8 cellular contexts compared by ENCODE assay signal in genomic region chr4:140151700-140152014, GRCh38. TPM values are rescaled to one million over a fixed set of nuclear protein-coding genes. Genes with fewer than 3 reads are reported as not detected.
DNase-seq lines count a peak whose midpoint lies in the region; ATAC-seq and TF ChIP-seq lines count a peak whose summit lies in the region.

No MANE protein-coding gene starts in this region.

- peak overlapping the region; percentile 93 for H3K27ac Mint-ChIP-seq in WTC11

- no peaks in the 10 kb centered on the region for H3K27me3 ChIP-seq in ACC112 (ENCODE audit: insufficient read depth, low read length)
- no peaks in the 10 kb centered on the region for H3K27me3 ChIP-seq in HAP-1 (ENCODE audit: low read depth)
- H3K27me3 ChIP-seq in ectodermal cell (ENCODE audit: control insufficient read depth, insufficient read depth, low read length, poor library complexity, severe bottlenecking), result no peaks in the 10 kb centered on the region
- H3K27me3 ChIP-seq in right lobe of liver, result no peaks in the 10 kb centered on the region

- peak overlapping the region; percentile 69 for H3K27ac ChIP-seq in ACC112 (ENCODE audit: low read depth, low read length)
- peak overlapping the region; percentile 98 for H3K27ac ChIP-seq in ectodermal cell (ENCODE audit: insufficient read depth, low read depth, low read length, poor library complexity, severe bottlenecking)
- H3K27ac ChIP-seq in right lobe of liver, result peak overlapping the region; percentile 90 to 96 (median 96)

- intact Hi-C loops in right lobe of liver (cut with DNase I), result no loop called here

- peak overlapping the region; percentile 98 for H3K4me3 Mint-ChIP-seq in WTC11

- TF ChIP-seq CTCF in WTC11 (IDR thresholded peaks at IDR 0.05) (no peak), right lobe of liver (IDR thresholded peaks at IDR 0.05) (no peak)

- no peaks in the 10 kb centered on the region for H3K79me2 ChIP-seq in ACC112 (ENCODE audit: control insufficient read depth, insufficient read depth, low read length, unreplicated experiment)

- peak overlapping the region; percentile 95 for H3K4me3 ChIP-seq in ACC112 (ENCODE audit: low read depth, low read length)
- H3K4me3 ChIP-seq in HAP-1, result peak overlapping the region; percentile 53
- peak overlapping the region; percentile 69 for H3K4me3 ChIP-seq in ectodermal cell (ENCODE audit: insufficient read depth, low read depth, low read length)
- peak overlapping the region; percentile 78 to 84 (median 82) for H3K4me3 ChIP-seq in right lobe of liver

- no peaks in the 10 kb centered on the region for H3K9me3 Mint-ChIP-seq in WTC11

- no peaks in the 10 kb centered on the region for H3K4me1 ChIP-seq in ACC112 (ENCODE audit: control insufficient read depth, insufficient read depth, low read length, unreplicated experiment)
- H3K4me1 ChIP-seq in HAP-1, result no peaks in the 10 kb centered on the region
- H3K4me1 ChIP-seq in ectodermal cell (ENCODE audit: control insufficient read depth, insufficient read depth, low read length), result peaks cover 18% of the 10 kb centered on the region
- peaks cover 4 to 35% (median 8%) of the 10 kb centered on the region in 4 donors for H3K4me1 ChIP-seq in right lobe of liver

- peaks cover 6% of the 10 kb centered on the region; the same call in 1 of the 2 replicates for H3K27me3 Mint-ChIP-seq in WTC11 (ENCODE audit: low read depth)

- H3K9me3 ChIP-seq in HAP-1 (no peaks in the 10 kb centered on the region), ectodermal cell (ENCODE audit: control insufficient read depth, low read length) (no peaks in the 10 kb centered on the region), right lobe of liver (no peaks in the 10 kb centered on the region)

- in situ Hi-C loops in HAP-1 (cut with MboI; ENCODE audit: low sequenced_read_pairs), result loop anchor here (5.0 to 10.0 kb wide), 4 partner anchors 101 to 173 kb away; no protein-coding TSS in a partner anchor

- POLR2A ChIA-PET in WTC11 (lab: Charles Lee), result interaction anchor here (0.6 to 3.3 kb wide), 7 partner anchors 86 to 390 kb away, joined by 3 to 17 read pairs (median 6); no protein-coding TSS in a partner anchor

- 0% methylated on average over 10 to 11 of the region's 11 CpGs for WGBS in ectodermal cell, 2 experiments
- WGBS in right lobe of liver (ENCODE audit: insufficient coverage, low coverage, low lambda C conversion rate, missing lambda C conversion rate), result 0% methylated on average over 10 of the region's 11 CpGs

- peak; percentile 93 to 95 for DNase-seq in HAP-1 (ENCODE audit: low spot score in 2 of 2)
- DNase-seq in NCI-H446 (lab: John Stamatoyannopoulos, UW), result peak; percentile 90 to 92
- peak; percentile 82 for DNase-seq in WTC11 (ENCODE audit: low spot score)
- peak; percentile 86 to 93 (median 91) for DNase-seq in right lobe of liver
- peak; percentile 27 for DNase-seq in stimulated activated CD8-positive, alpha-beta memory T cell treated with anti-CD3 and anti-CD28 coated beads, Interleukin-15, amount 100 ng/mL, for 1 hour (ENCODE audit: low read depth)

- CTCF ChIA-PET in WTC11 (lab: Charles Lee), result interaction anchor here (2.7 kb wide), 1 partner anchor 101 kb away, joined by 12 read pairs; no protein-coding TSS in a partner anchor

- no peaks in the 10 kb centered on the region for H3K36me3 Mint-ChIP-seq in WTC11

- peaks cover 33% of the 10 kb centered on the region for H3K4me1 Mint-ChIP-seq in WTC11

- peak; percentile 22 for TF ChIP-seq POLR2A in right lobe of liver (IDR thresholded peaks at IDR 0.05)

- ATAC-seq in WTC11, result peak; percentile 62
- peak; percentile 52 to 71 (median 58) for ATAC-seq in right lobe of liver
- no peak for ATAC-seq in GM18858 (IDR thresholded peaks at IDR 0.05; ENCODE audit: unreplicated experiment)

- H2AFZ ChIP-seq in ACC112 (ENCODE audit: low read length, unreplicated experiment), result peak overlapping the region; percentile 40

- no peaks in the 10 kb centered on the region for H3K36me3 ChIP-seq in ACC112 (ENCODE audit: insufficient read depth, low read length)
- no peaks in the 10 kb centered on the region for H3K36me3 ChIP-seq in HAP-1 (replicated peaks)
- no peaks in the 10 kb centered on the region for H3K36me3 ChIP-seq in ectodermal cell (ENCODE audit: control insufficient read depth, insufficient read depth, low read length)
- H3K36me3 ChIP-seq in right lobe of liver, result no peaks in the 10 kb centered on the region

TF ChIP-seq in WTC11, 78 proteins besides CTCF, POLR2A, EP300 and RAD21 (continues in another document):
- TF ChIP-seq ZBTB43 (CRISPR knock-in tag; IDR thresholded peaks at IDR 0.05) (no peak), ZNF425 (CRISPR knock-in tag; conservative IDR thresholded peaks at IDR 0.05) (no peak), PRDM15 (CRISPR knock-in tag; IDR thresholded peaks at IDR 0.05) (0 out of 2 replicates have a peak, but pooled peaks have one; percentile 44), GRHL2 (CRISPR knock-in tag; IDR thresholded peaks at IDR 0.05; ENCODE audit: insufficient replicate concordance, severe bottlenecking) (no peak), GTF2I (CRISPR knock-in tag; conservative IDR thresholded peaks at IDR 0.05) (no peak), NR1H2 (CRISPR knock-in tag; IDR thresholded peaks at IDR 0.05) (no peak), SOX15 (CRISPR knock-in tag; IDR thresholded peaks at IDR 0.05) (no peak), ZNF121 (CRISPR knock-in tag; IDR thresholded peaks at IDR 0.05) (no peak), USF2 (CRISPR knock-in tag; IDR thresholded peaks at IDR 0.05) (no peak)

RNA-seq across cellular contexts. Expression of gene MAML3, which starts 2.3 kb away (rescaled TPM):
- total RNA-seq in WTC11 (2021) (7.4 to 8.7 TPM (median 7.9 TPM) in 3 replicates), right lobe of liver (1 to 10 TPM; 2.6 to 7.8 (median 5.0) TPM)
- polyA plus RNA-seq in ectodermal cell (2013, experiment 1 of 4), result 13.9 TPM
- 16.5 TPM for polyA plus RNA-seq in ectodermal cell (2013, experiment 2 of 4)
- polyA plus RNA-seq in ectodermal cell (2013, experiment 3 of 4), result 14.4 TPM
- polyA plus RNA-seq in ectodermal cell (2013, experiment 4 of 4), result 15.4 TPM

Comparison
In these comparisons a context has a peak if more than half of its experiments do, and no peak if none do; other contexts are left out.
1. DNase-seq: peak in every context shown above with its lines; median percentile 94 in HAP-1; 91 in NCI-H446; 91 in right lobe of liver; 82 in WTC11; 27 in stimulated activated CD8-positive, alpha-beta memory T cell treated with anti-CD3 and anti-CD28 coated beads, Interleukin-15, amount 100 ng/mL, for 1 hour.